In genomic region chr17:80479246-80479566, GRCh38 we compare ENCODE assay signal across 20 cellular contexts. TPM values are rescaled to one million over a fixed set of nuclear protein-coding genes. Genes with fewer than 3 reads are reported as not detected.
DNase-seq lines count a peak whose midpoint lies in the region; ATAC-seq and TF ChIP-seq lines count a peak whose summit lies in the region.
"Had no signal": no experiment of that assay in that cellular context is flagged by ENCODE, and none has a peak within 500 bp of the region (broad histone marks: within the 10 kb centered on the region; RNA-seq: fewer than 3 reads in every experiment).

No MANE protein-coding gene starts in this region.

- intact Hi-C loops in dorsolateral prefrontal cortex (cut with DNase I), result no loop called here

- H3K9me3 Mint-ChIP-seq in stimulated activated naive CD8-positive, alpha-beta T cell treated with anti-CD3 and anti-CD28 coated beads, Interleukin-15, Interleukin-2, amounts not matched to agents 100 ng/mL and 50 ng/mL, for 24 hours, result no peaks in the 10 kb centered on the region
- H3K9me3 Mint-ChIP-seq in stimulated activated naive CD8-positive, alpha-beta T cell treated with anti-CD3 and anti-CD28 coated beads, Interleukin-15, amount 100 ng/mL, for 72 hours, result no peaks in the 10 kb centered on the region
- H3K9me3 Mint-ChIP-seq in WTC11 (no peaks in the 10 kb centered on the region), memory B cell (no peaks in the 10 kb centered on the region)
- no peaks in the 10 kb centered on the region for H3K9me3 Mint-ChIP-seq in stimulated activated memory B cell treated with anti-CD40 and anti-IgM and Interleukin-4, amounts not matched to agents 10 μg/mL and 1 μg/mL and 100 μg/mL, for 72 hours

- peaks cover 60% of the 10 kb centered on the region for H3K27me3 Mint-ChIP-seq in stimulated activated naive CD8-positive, alpha-beta T cell treated with anti-CD3 and anti-CD28 coated beads, Interleukin-15, Interleukin-2, amounts not matched to agents 100 ng/mL and 50 ng/mL, for 24 hours
- H3K27me3 Mint-ChIP-seq in stimulated activated naive CD8-positive, alpha-beta T cell treated with anti-CD3 and anti-CD28 coated beads, Interleukin-15, amount 100 ng/mL, for 72 hours, result peaks cover 74% of the 10 kb centered on the region
- H3K27me3 Mint-ChIP-seq in WTC11 (ENCODE audit: low read depth), result peaks cover 77% of the 10 kb centered on the region
- peaks cover 30% of the 10 kb centered on the region for H3K27me3 Mint-ChIP-seq in memory B cell
- H3K27me3 Mint-ChIP-seq in stimulated activated memory B cell treated with anti-CD40 and anti-IgM and Interleukin-4, amounts not matched to agents 10 μg/mL and 1 μg/mL and 100 μg/mL, for 72 hours, result peaks cover 71% of the 10 kb centered on the region

- no peak for ATAC-seq in stimulated activated naive CD8-positive, alpha-beta T cell treated with anti-CD3 and anti-CD28 coated beads, Interleukin-15, amount 100 ng/mL, for 72 hours
- no peak for ATAC-seq in WTC11
- ATAC-seq in memory B cell (ENCODE audit: low read depth), result no peak
- no peak for ATAC-seq in stimulated activated memory B cell treated with anti-CD40 and anti-IgM and Interleukin-4, amounts not matched to agents 10 μg/mL and 1 μg/mL and 100 μg/mL, for 72 hours
- ATAC-seq in GM21576 (IDR thresholded peaks at IDR 0.05; ENCODE audit: unreplicated experiment), result no peak
- ATAC-seq: activated CD4-positive, alpha-beta T cell treated with anti-CD3 and anti-CD28 coated beads for 36 hours; gastroesophageal sphincter; sciatic nerve had no signal

- H3K4me3 Mint-ChIP-seq in stimulated activated naive CD8-positive, alpha-beta T cell treated with anti-CD3 and anti-CD28 coated beads, Interleukin-15, Interleukin-2, amounts not matched to agents 100 ng/mL and 50 ng/mL, for 24 hours, result peak overlapping the region; percentile 13
- H3K4me3 Mint-ChIP-seq in stimulated activated naive CD8-positive, alpha-beta T cell treated with anti-CD3 and anti-CD28 coated beads, Interleukin-15, amount 100 ng/mL, for 72 hours, result peak overlapping the region in 1 of 2 donors; percentile 27
- peak overlapping the region; percentile 47 for H3K4me3 Mint-ChIP-seq in WTC11
- H3K4me3 Mint-ChIP-seq in memory B cell, result peak overlapping the region; percentile 11
- H3K4me3 Mint-ChIP-seq in stimulated activated memory B cell treated with anti-CD40 and anti-IgM and Interleukin-4, amounts not matched to agents 10 μg/mL and 1 μg/mL and 100 μg/mL, for 72 hours, result no peak overlapping the region
- H3K4me3 Mint-ChIP-seq: activated CD4-positive, alpha-beta T cell treated with anti-CD3 and anti-CD28 coated beads for 36 hours had no signal

- peaks cover 0 to 73% (median 37%) of the 10 kb centered on the region in 45 donors for H3K27me3 ChIP-seq in dorsolateral prefrontal cortex

- H3K4me1 Mint-ChIP-seq in stimulated activated naive CD8-positive, alpha-beta T cell treated with anti-CD3 and anti-CD28 coated beads, Interleukin-15, Interleukin-2, amounts not matched to agents 100 ng/mL and 50 ng/mL, for 24 hours (ENCODE audit: low read depth), result peaks cover 18% of the 10 kb centered on the region
- peaks cover 35% of the 10 kb centered on the region for H3K4me1 Mint-ChIP-seq in stimulated activated naive CD8-positive, alpha-beta T cell treated with anti-CD3 and anti-CD28 coated beads, Interleukin-15, amount 100 ng/mL, for 72 hours
- H3K4me1 Mint-ChIP-seq in WTC11 (peaks cover 18% of the 10 kb centered on the region), memory B cell (peaks cover 13% of the 10 kb centered on the region)
- peaks cover 13% of the 10 kb centered on the region for H3K4me1 Mint-ChIP-seq in stimulated activated memory B cell treated with anti-CD40 and anti-IgM and Interleukin-4, amounts not matched to agents 10 μg/mL and 1 μg/mL and 100 μg/mL, for 72 hours

- H3K36me3 Mint-ChIP-seq in stimulated activated naive CD8-positive, alpha-beta T cell treated with anti-CD3 and anti-CD28 coated beads, Interleukin-15, Interleukin-2, amounts not matched to agents 100 ng/mL and 50 ng/mL, for 24 hours (ENCODE audit: low read depth), result no peaks in the 10 kb centered on the region
- H3K36me3 Mint-ChIP-seq in WTC11 (no peaks in the 10 kb centered on the region), memory B cell (no peaks in the 10 kb centered on the region)
- H3K36me3 Mint-ChIP-seq in stimulated activated memory B cell treated with anti-CD40 and anti-IgM and Interleukin-4, amounts not matched to agents 10 μg/mL and 1 μg/mL and 100 μg/mL, for 72 hours, result no peaks in the 10 kb centered on the region

- TF ChIP-seq CTCF in WTC11 (IDR thresholded peaks at IDR 0.05) (no peak), dorsolateral prefrontal cortex (IDR thresholded peaks at IDR 0.05 in 54 of 56, conservative IDR thresholded peaks at IDR 0.05 in 2 of 56; ENCODE audit: low read depth in 1 of 56, partially characterized antibody in 56 of 56) (no peak)

- POLR2A ChIA-PET in WTC11 (lab: Charles Lee), result interaction anchor here (0.7 kb wide), 1 partner anchor 24 kb away, joined by 3 read pairs; no protein-coding TSS in a partner anchor

- H3K27ac ChIP-seq in dorsolateral prefrontal cortex, result no peak overlapping the region
- H3K27ac ChIP-seq: gastroesophageal sphincter, parathyroid adenoma, uterus had no signal

- H3K4me3 ChIP-seq in dorsolateral prefrontal cortex, result no peak overlapping the region
- H3K4me3 ChIP-seq: lung, uterus had no signal

- DNase-seq in stimulated activated naive CD8-positive, alpha-beta T cell treated with anti-CD3 and anti-CD28 coated beads, Interleukin-15, amount 100 ng/mL, for 72 hours, result no peak
- DNase-seq in WTC11 (ENCODE audit: low spot score) (no peak), memory B cell (ENCODE audit: low spot score in 2 of 2) (no peak), dorsolateral prefrontal cortex (no peak)
- DNase-seq: activated CD4-positive, alpha-beta T cell treated with anti-CD3 and anti-CD28 coated beads for 36 hours; cortex of kidney; NCI-H1048; NCI-H1930; NCI-H345; stimulated activated CD4-positive, alpha-beta T cell treated with anti-CD3 and anti-CD28 coated beads, Interleukin-15, amount 100 ng/mL, for 24 hours; substantia nigra; uterus had no signal

- CTCF ChIA-PET in WTC11 (lab: Charles Lee), result interaction anchor here (0.8 to 1.3 kb wide), 2 partner anchors 52 to 420 kb away, joined by 3 to 7 read pairs; no protein-coding TSS in a partner anchor

- H3K27ac Mint-ChIP-seq in stimulated activated naive CD8-positive, alpha-beta T cell treated with anti-CD3 and anti-CD28 coated beads, Interleukin-15, Interleukin-2, amounts not matched to agents 100 ng/mL and 50 ng/mL, for 24 hours, result no peak overlapping the region
- H3K27ac Mint-ChIP-seq in stimulated activated naive CD8-positive, alpha-beta T cell treated with anti-CD3 and anti-CD28 coated beads, Interleukin-15, amount 100 ng/mL, for 72 hours, result peak overlapping the region in 1 of 2 donors; percentile 77
- H3K27ac Mint-ChIP-seq in WTC11, result no peak overlapping the region
- H3K27ac Mint-ChIP-seq in memory B cell, result no peak overlapping the region
- H3K27ac Mint-ChIP-seq in stimulated activated memory B cell treated with anti-CD40 and anti-IgM and Interleukin-4, amounts not matched to agents 10 μg/mL and 1 μg/mL and 100 μg/mL, for 72 hours, result no peak overlapping the region
- H3K27ac Mint-ChIP-seq: activated CD4-positive, alpha-beta T cell treated with anti-CD3 and anti-CD28 coated beads for 36 hours had no signal

TF ChIP-seq in WTC11, 78 proteins besides CTCF, POLR2A, EP300 and RAD21:
- TF ChIP-seq NR1H2 (CRISPR knock-in tag; IDR thresholded peaks at IDR 0.05) (no peak), ZNF121 (CRISPR knock-in tag; IDR thresholded peaks at IDR 0.05) (0 out of 2 replicates have a peak, but pooled peaks have one; percentile 40), AFF4 (CRISPR knock-in tag; IDR thresholded peaks at IDR 0.05; ENCODE audit: borderline replicate concordance) (no peak), ZNF396 (CRISPR knock-in tag; IDR thresholded peaks at IDR 0.05; ENCODE audit: borderline replicate concordance) (no peak)

RNA-seq across cellular contexts. Expression of gene NPTX1, which starts 2.8 kb away (rescaled TPM):
- total RNA-seq in WTC11 (2021) (9.7 to 15.1 TPM (median 10.8 TPM) in 3 replicates), dorsolateral prefrontal cortex (100 to 1,000 TPM in 119 of 120 experiments, 10 to 100 TPM in 1; 88.1 to 345 (median 239) TPM)
- total RNA-seq: kidney epithelial cell had no signal
